ENCODE assay signal across 19 cellular contexts in the genomic region with DNA sequence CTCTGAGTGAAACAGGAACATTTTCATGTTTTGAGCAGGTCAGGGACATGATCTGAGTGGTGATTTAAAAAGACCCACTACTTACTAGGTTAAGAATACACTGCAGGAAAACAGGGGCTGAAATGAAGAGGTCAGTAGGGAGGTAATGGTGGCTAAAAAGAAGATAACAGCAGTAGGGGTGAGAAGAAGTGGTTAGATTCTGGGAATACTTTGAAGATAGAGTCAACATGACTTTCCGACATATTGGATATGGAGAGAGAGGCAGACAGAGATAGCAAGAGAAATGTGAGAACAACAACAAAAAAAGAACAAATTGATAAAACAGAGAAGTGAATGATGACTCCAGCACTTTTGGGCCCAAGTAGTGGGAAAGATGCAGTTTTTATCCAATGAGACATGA.
DNase-seq lines count a peak whose midpoint lies in the region; ATAC-seq, FAIRE-seq and TF ChIP-seq lines count a peak whose summit lies in the region.
"Had no signal": no experiment of that assay in that cellular context is flagged by ENCODE, and none has a peak within 500 bp of the region (broad histone marks: within the 10 kb centered on the region; RNA-seq: fewer than 3 reads in every experiment).

No MANE protein-coding gene starts in this region.

- H3K27me3 Mint-ChIP-seq in GM23338 (ENCODE audit: insufficient read depth, low read depth, poor library complexity), result peaks cover 2% of the 10 kb centered on the region
- H3K27me3 Mint-ChIP-seq: CD4-positive, CD25-positive, alpha-beta regulatory T cell had no signal

- H3K27me3 ChIP-seq in GM23338 (ENCODE audit: insufficient read depth) (no peaks in the 10 kb centered on the region), endothelial cell of umbilical vein (ENCODE audit: control insufficient read depth in 2 of 2, insufficient read depth in 2 of 2, low read length in 2 of 2) (no peaks in the 10 kb centered on the region), osteoblast (ENCODE audit: insufficient read depth, low read length) (no peaks in the 10 kb centered on the region)
- H3K27me3 ChIP-seq: BLaER1 had no signal

- H2AFZ ChIP-seq in GM23338 (0 out of 2 replicates have a peak overlapping the region, but pooled peaks have one; percentile 3), endothelial cell of umbilical vein (ENCODE audit: low read depth, low read length) (peak overlapping the region; percentile 60), osteoblast (ENCODE audit: low read length) (no peak overlapping the region)

- no peak overlapping the region for H3K27ac Mint-ChIP-seq in GM23338
- H3K27ac Mint-ChIP-seq: B cell; CD4-positive, CD25-positive, alpha-beta regulatory T cell; CD8-positive, alpha-beta T cell had no signal

- H3K9me3 ChIP-seq in endothelial cell of umbilical vein (replicated peaks; ENCODE audit: control insufficient read depth, insufficient read depth, low read length) (no peaks in the 10 kb centered on the region), osteoblast (ENCODE audit: low read depth, low read length) (no peaks in the 10 kb centered on the region)
- H3K9me3 ChIP-seq: BLaER1, Caco-2, HAP-1 had no signal

- H3K4me1 ChIP-seq in GM23338 (ENCODE audit: insufficient read depth) (no peaks in the 10 kb centered on the region; the same call in 1 of the 2 replicates), endothelial cell of umbilical vein (ENCODE audit: control insufficient read depth, extremely low read depth, insufficient read depth, low read length) (no peaks in the 10 kb centered on the region), osteoblast (ENCODE audit: insufficient read depth, low read length) (no peaks in the 10 kb centered on the region)
- H3K4me1 ChIP-seq: BLaER1, HAP-1 had no signal

- CTCF ChIA-PET in endothelial cell of umbilical vein (lab: Charles Lee), result interaction anchor here (0.7 to 3.3 kb wide), 42 partner anchors 9 to 573 kb away, joined by 3 to 104 read pairs (median 4); no protein-coding TSS in a partner anchor

- H3K36me3 Mint-ChIP-seq in GM23338 (ENCODE audit: low read depth), result no peaks in the 10 kb centered on the region
- H3K36me3 Mint-ChIP-seq: CD4-positive, CD25-positive, alpha-beta regulatory T cell; CD8-positive, alpha-beta T cell had no signal

- H3K27ac ChIP-seq in GM23338 (ENCODE audit: low read depth) (no peak overlapping the region), endothelial cell of umbilical vein (ENCODE audit: insufficient read depth, low read depth, low read length) (no peak overlapping the region), osteoblast (ENCODE audit: low read depth, low read length) (no peak overlapping the region)
- H3K27ac ChIP-seq: 22Rv1, BLaER1, C4-2B had no signal

- BruUV-seq in endothelial cell of umbilical vein (replicated peaks; lab: Mats Ljungman, UMichigan), result no TSS peak

- no peaks in the 10 kb centered on the region for H3K36me3 ChIP-seq in GM23338 (ENCODE audit: insufficient read depth)
- no peaks in the 10 kb centered on the region for H3K36me3 ChIP-seq in endothelial cell of umbilical vein (ENCODE audit: control insufficient read depth in 2 of 2, extremely low read depth in 1 of 2, insufficient read depth in 2 of 2, low read length in 2 of 2)
- no peaks in the 10 kb centered on the region for H3K36me3 ChIP-seq in osteoblast (ENCODE audit: insufficient read depth, low read length)
- H3K36me3 ChIP-seq: BLaER1, HAP-1 had no signal

- dilution Hi-C loops in endothelial cell of umbilical vein (cut with MboI; ENCODE audit: extremely low pct_ligation_motif_present, low sequenced_read_pairs), result loop anchor here (25.0 kb wide), 1 partner anchor 286 kb away; no protein-coding TSS in a partner anchor

- ATAC-seq in GM23338 (no peak), esophagus mucosa (no peak)
- ATAC-seq: CD8-positive, alpha-beta T cell had no signal

- H3K9me1 ChIP-seq in endothelial cell of umbilical vein (replicated peaks; ENCODE audit: control insufficient read depth, extremely low read depth, insufficient read depth, low read length), result no peaks in the 10 kb centered on the region

- TF ChIP-seq CTCF in GM23338 (conservative IDR thresholded peaks at IDR 0.05; ENCODE audit: low read depth in 2 of 2) (no peak), endothelial cell of umbilical vein (IDR thresholded peaks at IDR 0.05; ENCODE audit: extremely low read depth in 1 of 2, insufficient read depth in 1 of 2, low read depth in 1 of 2, low read length in 2 of 2) (no peak), osteoblast (IDR thresholded peaks at IDR 0.05; ENCODE audit: extremely low read depth, low read depth, low read length) (no peak)

- H3K79me2 ChIP-seq in GM23338 (replicated peaks; ENCODE audit: insufficient read depth) (no peaks in the 10 kb centered on the region), endothelial cell of umbilical vein (ENCODE audit: control insufficient read depth, insufficient read depth, low read length) (no peaks in the 10 kb centered on the region), osteoblast (ENCODE audit: insufficient read depth, low read length) (no peaks in the 10 kb centered on the region)

- no peaks in the 10 kb centered on the region for H3K9me2 ChIP-seq in GM23338 (ENCODE audit: insufficient read depth)

- H4K20me1 ChIP-seq in GM23338 (replicated peaks; ENCODE audit: insufficient read depth), result no peaks in the 10 kb centered on the region
- H4K20me1 ChIP-seq in endothelial cell of umbilical vein (replicated peaks; ENCODE audit: control insufficient read depth, extremely low read depth, insufficient read depth, low read length), result no peaks in the 10 kb centered on the region
- no peaks in the 10 kb centered on the region for H4K20me1 ChIP-seq in osteoblast (ENCODE audit: insufficient read depth, low read length)
- H4K20me1 ChIP-seq: BLaER1 had no signal

- H3K4me3 Mint-ChIP-seq in GM23338, result no peak overlapping the region
- H3K4me3 Mint-ChIP-seq: B cell; CD4-positive, CD25-positive, alpha-beta regulatory T cell; CD8-positive, alpha-beta T cell had no signal

- no peaks in the 10 kb centered on the region for H3K9me3 Mint-ChIP-seq in GM23338

- intact Hi-C loops in endothelial cell of umbilical vein (cut with micrococcal nuclease), result loop anchor here (1.0 to 2.0 kb wide), 4 partner anchors 23 to 372 kb away; no protein-coding TSS in a partner anchor

- no peak for DNase-seq in GM23338 (ENCODE audit: low spot score)
- peak; percentile 66 for DNase-seq in NCI-H226
- no peak for DNase-seq in endothelial cell of umbilical vein (ENCODE audit: low read depth, low spot score)
- DNase-seq in GM19239 (ENCODE audit: insufficient read length, low spot score), result no peak
- no peak for DNase-seq in osteoblast (ENCODE audit: insufficient read length, low spot score, missing footprints)
- DNase-seq: Caco-2; CD4-positive, CD25-positive, alpha-beta regulatory T cell; CD8-positive, alpha-beta T cell; DMS153; DND-41; GOT3 had no signal

- H3K4me2 ChIP-seq in GM23338 (no peak overlapping the region), endothelial cell of umbilical vein (ENCODE audit: insufficient read depth, low read length) (no peak overlapping the region), osteoblast (ENCODE audit: insufficient read depth, low read length) (no peak overlapping the region)
- H3K4me2 ChIP-seq: BLaER1 had no signal

- H3K9ac ChIP-seq in endothelial cell of umbilical vein (replicated peaks; ENCODE audit: extremely low read depth, insufficient read depth, low read length), result no peak overlapping the region
- H3K9ac ChIP-seq: BLaER1 had no signal

- POLR2A ChIA-PET in endothelial cell of umbilical vein (lab: Charles Lee), result interaction anchor here (1.1 kb wide), 1 partner anchor 371 kb away, joined by 3 read pairs; no protein-coding TSS in a partner anchor

- no peak for FAIRE-seq in endothelial cell of umbilical vein (lab: Jason Lieb, UNC)
- FAIRE-seq in GM19239 (lab: Jason Lieb, UNC), result no peak
- FAIRE-seq: GM12892, H54 had no signal

- H3F3A ChIP-seq in GM23338 (replicated peaks; ENCODE audit: low read depth), result no peaks in the 10 kb centered on the region

- no peak overlapping the region for H3K4me3 ChIP-seq in GM23338
- H3K4me3 ChIP-seq in endothelial cell of umbilical vein (replicated peaks in 1 of 3; ENCODE audit: insufficient read depth in 1 of 3, low read depth in 1 of 3, low read length in 3 of 3), result no peak overlapping the region
- H3K4me3 ChIP-seq in osteoblast (ENCODE audit: insufficient read depth, low read length), result no peak overlapping the region
- H3K4me3 ChIP-seq: BLaER1, HAP-1 had no signal

- no peak for TF ChIP-seq POLR2A in endothelial cell of umbilical vein (IDR thresholded peaks at IDR 0.05; ENCODE audit: low read depth, low read length)

- peaks cover 10% of the 10 kb centered on the region; the same call in 2 of the 3 replicates for H3K4me1 Mint-ChIP-seq in GM23338
- H3K4me1 Mint-ChIP-seq: B cell; CD4-positive, CD25-positive, alpha-beta regulatory T cell had no signal

TF ChIP-seq in GM23338, 12 proteins besides CTCF, POLR2A, EP300 and RAD21:
- no peak for TF ChIP-seq ZNF331 (CRISPR knock-in tag; IDR thresholded peaks at IDR 0.05; ENCODE audit: low read depth)
- TF ChIP-seq EZH2 (IDR thresholded peaks at IDR 0.05; ENCODE audit: low read depth, unreplicated experiment), result no peak
- TF ChIP-seq ZNF114 (CRISPR knock-in tag; IDR thresholded peaks at IDR 0.05), result no peak
- TF ChIP-seq JUNB (IDR thresholded peaks at IDR 0.05; ENCODE audit: unreplicated experiment), result no peak

TF ChIP-seq in endothelial cell of umbilical vein, 7 proteins besides CTCF, POLR2A, EP300 and RAD21:
- TF ChIP-seq JUN (IDR thresholded peaks at IDR 0.05; ENCODE audit: borderline replicate concordance, insufficient read depth, insufficient read length, low read depth) (no peak), FOS (IDR thresholded peaks at IDR 0.05; ENCODE audit: borderline replicate concordance, insufficient read depth, low read length) (no peak), EZH2 (IDR thresholded peaks at IDR 0.05; ENCODE audit: borderline replicate concordance, low read depth, low read length, severe bottlenecking) (no peak), GATA2 (IDR thresholded peaks at IDR 0.05; ENCODE audit: insufficient read depth, insufficient read length, low read depth, low read length) (no peak), MYC (IDR thresholded peaks at IDR 0.05; ENCODE audit: low read depth, low read length) (no peak), POLR2AphosphoS5 (IDR thresholded peaks at IDR 0.05; ENCODE audit: insufficient read depth, low read depth, low read length) (no peak)
- TF ChIP-seq, protein P1, sequence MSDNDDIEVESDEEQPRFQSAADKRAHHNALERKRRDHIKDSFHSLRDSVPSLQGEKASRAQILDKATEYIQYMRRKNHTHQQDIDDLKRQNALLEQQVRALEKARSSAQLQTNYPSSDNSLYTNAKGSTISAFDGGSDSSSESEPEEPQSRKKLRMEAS (IDR thresholded peaks at IDR 0.05; ENCODE audit: insufficient read depth, insufficient read length), result no peak
TF ChIP-seq in endothelial cell of umbilical vein: peak in this region for 0.
